15 cellular contexts compared by ENCODE assay signal in the genomic region with DNA sequence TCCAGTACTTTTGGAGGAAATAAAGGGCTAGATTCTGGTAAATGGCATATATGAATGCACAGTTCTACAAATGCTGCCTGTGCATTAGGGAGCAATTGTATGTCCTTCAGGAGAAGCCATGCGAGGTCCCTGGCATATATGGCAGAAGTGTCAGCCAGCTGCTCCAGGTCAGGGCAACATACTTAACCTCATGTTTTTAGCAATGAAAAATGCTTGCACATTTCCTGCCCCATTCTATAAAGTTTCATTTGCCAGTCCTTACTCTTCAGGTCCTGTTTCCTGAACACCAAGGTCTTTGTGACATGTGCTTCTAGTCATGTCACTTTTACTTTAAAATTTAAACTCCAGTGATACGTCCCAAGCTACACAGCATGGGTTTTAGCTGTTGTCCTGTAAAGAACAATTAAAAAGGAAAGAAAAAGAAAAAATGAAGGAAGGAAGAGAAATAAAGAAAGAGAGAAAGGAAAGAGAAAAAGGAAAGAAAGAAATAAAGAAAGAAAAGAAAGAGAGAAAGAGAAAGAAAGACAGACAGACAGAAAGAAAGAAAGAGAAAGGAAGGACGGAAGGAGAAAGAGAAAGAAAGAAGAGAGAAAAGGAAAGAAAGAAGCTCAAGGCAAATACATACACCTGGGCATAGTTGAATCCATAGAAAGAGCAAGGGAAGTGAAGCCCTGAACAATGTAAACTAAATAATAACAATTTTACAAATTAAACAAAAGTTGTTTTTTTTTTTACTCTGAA.
"Had no signal": no experiment of that assay in that cellular context is flagged by ENCODE, and none has a peak within 500 bp of the region (broad histone marks: within the 10 kb centered on the region; RNA-seq: fewer than 3 reads in every experiment).

No MANE protein-coding gene starts in this region.

- H3K27me3 ChIP-seq: colonic mucosa, hepatocyte, neutrophil had no signal

- H3K4me1 ChIP-seq: colonic mucosa had no signal

- H3K79me2 ChIP-seq: hepatocyte had no signal

- H3K9me3 ChIP-seq: colonic mucosa, neutrophil had no signal

- DNase-seq: colonic mucosa; effector CD4-positive, alpha-beta T cell; endodermal cell; foreskin melanocyte; head of caudate nucleus; kidney glomerular epithelial cell; mammary epithelial cell; naive thymus-derived CD8-positive, alpha-beta T cell; posterior cingulate gyrus; stimulated activated CD4-positive, alpha-beta T cell treated with anti-CD3 and anti-CD28 coated beads, Interleukin-12 subunit alpha, Interleukin-12 subunit beta, amount 100 ng/mL, for 4 hours; stimulated activated naive CD4-positive, alpha-beta T cell had no signal

- H3K4me3 ChIP-seq: colonic mucosa, hepatocyte, skin epidermis had no signal

- H3K4me3 Mint-ChIP-seq: endodermal cell; naive thymus-derived CD8-positive, alpha-beta T cell had no signal

- H3K4me2 ChIP-seq: hepatocyte had no signal

- H3K27ac Mint-ChIP-seq: endodermal cell had no signal

- H3K27ac ChIP-seq: colonic mucosa, hepatocyte, neutrophil, skin epidermis had no signal

- H2AFZ ChIP-seq: hepatocyte had no signal

- H3K9me3 Mint-ChIP-seq: endodermal cell had no signal

- ATAC-seq: naive thymus-derived CD8-positive, alpha-beta T cell; sciatic nerve had no signal

- H3K36me3 ChIP-seq: colonic mucosa, neutrophil had no signal

- H3K4me1 Mint-ChIP-seq: endodermal cell; naive thymus-derived CD8-positive, alpha-beta T cell had no signal
